ENCODE assay signal across 27 cellular contexts in the genomic region with DNA sequence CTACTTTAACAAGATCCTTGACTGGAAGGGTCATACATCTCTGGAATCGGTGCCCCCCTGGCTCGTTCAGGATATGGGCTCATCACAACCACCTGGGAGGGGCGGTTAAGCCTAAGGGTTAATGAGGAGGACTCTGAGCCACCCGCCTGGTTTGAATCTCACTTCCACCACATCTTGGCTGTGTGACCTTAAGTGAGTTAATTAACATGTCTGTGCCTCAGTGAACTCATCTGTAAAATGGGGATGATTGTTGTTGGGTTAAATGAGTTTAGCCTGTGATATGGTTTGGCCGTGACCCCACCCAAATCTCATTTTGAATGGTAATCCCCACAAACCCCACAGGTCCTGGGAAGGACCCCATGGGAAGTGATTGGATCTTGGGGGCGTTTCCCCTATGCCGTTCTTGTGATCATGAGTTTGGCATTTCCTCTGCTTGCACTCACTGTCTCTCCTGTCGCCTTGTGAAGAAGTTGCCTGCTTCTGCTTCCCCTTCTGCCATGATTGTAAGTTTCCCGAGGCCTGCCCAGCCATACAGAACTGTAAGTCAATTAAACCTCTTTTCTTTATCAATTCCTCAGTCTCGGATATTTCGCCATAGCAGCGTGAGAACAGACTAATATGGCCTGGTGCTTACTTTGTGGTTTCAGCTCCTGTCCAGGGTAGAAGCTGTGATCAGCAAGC.
A peak's percentile ranks its signal among the peaks of the same experiment; 100 is the strongest.
DNase-seq lines count a peak whose midpoint lies in the region; ATAC-seq, FAIRE-seq and TF ChIP-seq lines count a peak whose summit lies in the region.
"Had no signal": no experiment of that assay in that cellular context is flagged by ENCODE, and none has a peak within 500 bp of the region (broad histone marks: within the 10 kb centered on the region; RNA-seq: fewer than 3 reads in every experiment).

No MANE protein-coding gene starts in this region.

- DNase-seq in A673 (ENCODE audit: low spot score): peak; percentile 55
- DNase-seq in H54 (ENCODE audit: insufficient read length, low spot score): no peak
- peak in 1 of 2 experiments; percentile 33 for DNase-seq in SJSA1 (ENCODE audit: low read depth in 1 of 2, low spot score in 2 of 2)
- DNase-seq in endothelial cell (ENCODE audit: low spot score): no peak
- DNase-seq in activated CD4-positive, alpha-beta T cell treated with anti-CD3 and anti-CD28 coated beads for 4 hours: no peak
- no peak for DNase-seq in NCI-H82 (lab: John Stamatoyannopoulos, UW)
- DNase-seq in SW480 (ENCODE audit: low spot score): no peak
- DNase-seq: activated CD4-positive, alpha-beta T cell treated with anti-CD3 and anti-CD28 coated beads, Interleukin-2, amount 10 ng/mL, durations not matched to agents 24 days and 14 days; activated CD8-positive, alpha-beta memory T cell treated with anti-CD3 and anti-CD28 coated beads, Interleukin-2, amount 50 U/mL, for 4 hours; activated effector memory CD4-positive, alpha-beta T cell treated with Interleukin-2 at 50 U/mL for 16 hours; adrenal gland; caudate nucleus; effector CD4-positive, alpha-beta T cell; esophagus squamous epithelium; left colon; NCI-H1436 treated with DMSO at 0.1 percent for 48 hours; NCI-H2171; NCI-H69; psoas muscle; stimulated activated CD4-positive, alpha-beta T cell treated with anti-CD3 and anti-CD28 coated beads, Interleukin-4, amount 100 ng/mL, for 1 hour; stomach; upper lobe of left lung had no signal

- no peak for FAIRE-seq in H54 (lab: Jason Lieb, UNC)
- FAIRE-seq: A204.1 had no signal

- peaks cover 31% of the 10 kb centered on the region for H3K4me1 Mint-ChIP-seq in endothelial cell (ENCODE audit: unreplicated experiment)

- H3K27ac ChIP-seq in A673 (ENCODE audit: low read depth, low read length, poor library complexity, severe bottlenecking) (peak overlapping the region; percentile 86), SJSA1 (peak overlapping the region; percentile 51)
- H3K27ac ChIP-seq: adrenal gland, C4-2B, esophagus squamous epithelium, psoas muscle, skin epidermis, stomach, upper lobe of left lung had no signal

- intact Hi-C loops in A673 (cut with micrococcal nuclease; ENCODE audit: unreplicated experiment): loop anchor here (5.0 kb wide), 1 partner anchor 209 kb away; no protein-coding TSS in a partner anchor

- H3K27me3 ChIP-seq in A673 (replicated peaks; ENCODE audit: insufficient read depth, low read depth, low read length, poor library complexity): no peaks in the 10 kb centered on the region
- no peaks in the 10 kb centered on the region for H3K27me3 ChIP-seq in SJSA1 (replicated peaks)
- H3K27me3 ChIP-seq: adrenal gland had no signal

- H3K27ac Mint-ChIP-seq in endothelial cell (ENCODE audit: unreplicated experiment): peak overlapping the region; percentile 4
- H3K27ac Mint-ChIP-seq: activated CD4-positive, alpha-beta T cell treated with anti-CD3 and anti-CD28 coated beads, Interleukin-2, amount 10 ng/mL, durations not matched to agents 24 days and 14 days; mesothelial cell of epicardium had no signal

- H3K9me3 Mint-ChIP-seq in endothelial cell (ENCODE audit: unreplicated experiment): no peaks in the 10 kb centered on the region
- H3K9me3 Mint-ChIP-seq: activated CD4-positive, alpha-beta T cell treated with anti-CD3 and anti-CD28 coated beads, Interleukin-2, amount 10 ng/mL, durations not matched to agents 24 days and 14 days had no signal

- TF ChIP-seq CTCF in A673 (conservative IDR thresholded peaks at IDR 0.05; ENCODE audit: low read depth, low read length): no peak
- no peak for TF ChIP-seq CTCF in endothelial cell (IDR thresholded peaks at IDR 0.05; ENCODE audit: unreplicated experiment)

- BruUV-seq in A673 (replicated peaks; lab: Mats Ljungman, UMichigan): no TSS peak

- H3K9me3 ChIP-seq in A673 (ENCODE audit: low read depth, low read length, poor library complexity, severe bottlenecking): no peaks in the 10 kb centered on the region
- H3K9me3 ChIP-seq in SJSA1 (replicated peaks): no peaks in the 10 kb centered on the region
- H3K9me3 ChIP-seq: adrenal gland, esophagus squamous epithelium, psoas muscle, stomach, upper lobe of left lung had no signal

- CTCF ChIA-PET in A673 (lab: Charles Lee): no interaction called here

- H3K36me3 ChIP-seq in A673 (ENCODE audit: insufficient read depth, low read length, poor library complexity, severe bottlenecking) (no peaks in the 10 kb centered on the region), SJSA1 (no peaks in the 10 kb centered on the region; the same call in 1 of the 2 replicates)
- H3K36me3 ChIP-seq: adrenal gland, esophagus squamous epithelium, stomach, upper lobe of left lung had no signal

- H3K4me3 Mint-ChIP-seq in endothelial cell (ENCODE audit: unreplicated experiment): no peak overlapping the region
- H3K4me3 Mint-ChIP-seq: activated CD4-positive, alpha-beta T cell treated with anti-CD3 and anti-CD28 coated beads, Interleukin-2, amount 10 ng/mL, durations not matched to agents 24 days and 14 days; mesothelial cell of epicardium had no signal

- 0 out of 2 replicates have a peak, but pooled peaks have one; percentile 24 for TF ChIP-seq POLR2A in H54 (IDR thresholded peaks at IDR 0.05; ENCODE audit: low read depth, low read length)

- H3K4me3 ChIP-seq in A673 (ENCODE audit: low read depth, low read length, poor library complexity, severe bottlenecking) (no peak overlapping the region), SJSA1 (no peak overlapping the region)
- H3K4me3 ChIP-seq: adrenal gland, esophagus squamous epithelium, psoas muscle, skin epidermis, stomach, upper lobe of left lung had no signal

- H3K36me3 Mint-ChIP-seq in endothelial cell (ENCODE audit: low read depth, unreplicated experiment): no peaks in the 10 kb centered on the region

- peaks cover 9% of the 10 kb centered on the region for H3K27me3 Mint-ChIP-seq in endothelial cell (ENCODE audit: unreplicated experiment)

- no peak for ATAC-seq in HG02623 (IDR thresholded peaks at IDR 0.05; ENCODE audit: unreplicated experiment)
- ATAC-seq: left colon, psoas muscle had no signal

- POLR2A ChIA-PET in A673 (lab: Charles Lee; ENCODE audit: low non-redundant PET): no interaction called here

- H3K4me1 ChIP-seq in A673 (ENCODE audit: insufficient read depth, low read length, poor library complexity, severe bottlenecking) (peaks cover 50% of the 10 kb centered on the region), SJSA1 (replicated peaks) (peaks cover 85% of the 10 kb centered on the region)
